ENCODE assay signal across 12 cellular contexts in genomic region chr20:44734938-44735337, GRCh38. TPM values are rescaled to one million over a fixed set of nuclear protein-coding genes. Genes with fewer than 3 reads are reported as not detected.
DNase-seq lines count a peak whose midpoint lies in the region; ATAC-seq and TF ChIP-seq lines count a peak whose summit lies in the region.
"Had no signal": no experiment of that assay in that cellular context is flagged by ENCODE, and none has a peak within 500 bp of the region (broad histone marks: within the 10 kb centered on the region; RNA-seq: fewer than 3 reads in every experiment).

No MANE protein-coding gene starts in this region.

- no peaks in the 10 kb centered on the region for H3K79me2 ChIP-seq in osteoblast (ENCODE audit: insufficient read depth, low read length)

- intact Hi-C loops in stomach (cut with DNase I; ENCODE audit: low total_unique reads), result loop anchor here (5.0 kb wide), 1 partner anchor 48 kb away; no protein-coding TSS in a partner anchor
- intact Hi-C loops in body of pancreas (cut with DNase I), result loop anchor here (10.0 kb wide), 1 partner anchor 50 kb away; no protein-coding TSS in a partner anchor

- no peak overlapping the region for H3K4me3 Mint-ChIP-seq in endothelial cell (ENCODE audit: unreplicated experiment)

- H4K20me1 ChIP-seq in osteoblast (ENCODE audit: insufficient read depth, low read length), result no peaks in the 10 kb centered on the region

- no peaks in the 10 kb centered on the region for H3K4me1 Mint-ChIP-seq in endothelial cell (ENCODE audit: unreplicated experiment)

- no peaks in the 10 kb centered on the region for H3K36me3 Mint-ChIP-seq in endothelial cell (ENCODE audit: low read depth, unreplicated experiment)

- DNase-seq in EH (ENCODE audit: low read depth) (peak; percentile 82), OCI-M1 (lab: John Stamatoyannopoulos, UW) (peak; percentile 5), endothelial cell (ENCODE audit: low spot score) (peak; percentile 32), osteoblast (ENCODE audit: insufficient read length, low spot score, missing footprints) (peak; percentile 79), hippocampal formation (lab: John Stamatoyannopoulos, UW) (no peak), putamen (ENCODE audit: low spot score) (no peak), stomach (no peak), body of pancreas (no peak)
- DNase-seq: activated CD4-positive, alpha-beta T cell treated with anti-CD3 and anti-CD28 coated beads, Interleukin-2, amount 50 U/mL, for 48 hours; NCI-H2029; SHP77 treated with DMSO at 0.1 percent for 48 hours had no signal

- H3K27me3 ChIP-seq in osteoblast (ENCODE audit: insufficient read depth, low read length), result no peaks in the 10 kb centered on the region
- no peaks in the 10 kb centered on the region for H3K27me3 ChIP-seq in stomach
- H3K27me3 ChIP-seq in body of pancreas, result no peaks in the 10 kb centered on the region

- no peaks in the 10 kb centered on the region for H3K9me3 Mint-ChIP-seq in endothelial cell (ENCODE audit: unreplicated experiment)

- H3K27ac ChIP-seq in osteoblast (ENCODE audit: low read depth, low read length), result peak overlapping the region; percentile 89
- peak overlapping the region in 1 of 5 donors; percentile 24 for H3K27ac ChIP-seq in stomach
- H3K27ac ChIP-seq in body of pancreas, result no peak overlapping the region

- TF ChIP-seq POLR2A in stomach (IDR thresholded peaks at IDR 0.05) (no peak), body of pancreas (IDR thresholded peaks at IDR 0.05) (no peak)

- H3K9me3 ChIP-seq in osteoblast (ENCODE audit: low read depth, low read length) (no peaks in the 10 kb centered on the region), stomach (no peaks in the 10 kb centered on the region), body of pancreas (no peaks in the 10 kb centered on the region)

- TF ChIP-seq CTCF in endothelial cell (IDR thresholded peaks at IDR 0.05; ENCODE audit: unreplicated experiment) (peak; percentile 16), osteoblast (IDR thresholded peaks at IDR 0.05; ENCODE audit: extremely low read depth, low read depth, low read length) (peak; percentile 37), stomach (IDR thresholded peaks at IDR 0.05) (no peak), body of pancreas (IDR thresholded peaks at IDR 0.05) (no peak)

- H3K36me3 ChIP-seq in osteoblast (ENCODE audit: insufficient read depth, low read length) (no peaks in the 10 kb centered on the region), stomach (no peaks in the 10 kb centered on the region), body of pancreas (replicated peaks in 1 of 2; ENCODE audit: insufficient read depth in 1 of 2, low read depth in 2 of 2) (no peaks in the 10 kb centered on the region)

- no peak overlapping the region for H2AFZ ChIP-seq in osteoblast (ENCODE audit: low read length)

- no peak for TF ChIP-seq EP300 in stomach (IDR thresholded peaks at IDR 0.05)

- 65 to 78% (median 69%) methylated on average over 3 of the region's 3 CpGs for WGBS in stomach, 5 donors
- 68 to 76% methylated on average over 3 of the region's 3 CpGs for WGBS in body of pancreas, 2 donors

- H3K27ac Mint-ChIP-seq in endothelial cell (ENCODE audit: unreplicated experiment), result no peak overlapping the region

- ATAC-seq in body of pancreas, result no peak

- peaks cover 11% of the 10 kb centered on the region for H3K27me3 Mint-ChIP-seq in endothelial cell (ENCODE audit: unreplicated experiment)

- H3K4me3 ChIP-seq in osteoblast (ENCODE audit: insufficient read depth, low read length), result peak overlapping the region; percentile 34
- no peak overlapping the region for H3K4me3 ChIP-seq in stomach
- no peak overlapping the region for H3K4me3 ChIP-seq in body of pancreas

- peak overlapping the region; percentile 61 for H3K4me2 ChIP-seq in osteoblast (ENCODE audit: insufficient read depth, low read length)

- peaks cover 45% of the 10 kb centered on the region for H3K4me1 ChIP-seq in osteoblast (ENCODE audit: insufficient read depth, low read length)
- peaks cover 6 to 41% (median 30%) of the 10 kb centered on the region in 4 donors for H3K4me1 ChIP-seq in stomach
- H3K4me1 ChIP-seq in body of pancreas, result no peaks in the 10 kb centered on the region

RNA-seq across cellular contexts. Expression of gene KCNK15, which starts 10.7 kb away (rescaled TPM):
- total RNA-seq in endothelial cell (ENCODE audit: unreplicated experiment) (not detected), osteoblast (81.3 and 121 TPM in 2 replicates), stomach (1 to 10 TPM in 3 of 5 donors, not detected in 2; 1.5 to 7.7 (median 4.5) TPM), body of pancreas (1 to 10 TPM; 1.8 to 3.3 TPM)
- polyA plus RNA-seq in stomach, result 1 to 10 TPM in 1 of 3 donors, under 1 TPM in 2; 0.46 to 2.6 (median 0.78) TPM
- total RNA-seq: pulmonary artery endothelial cell had no signal

RNA-seq across cellular contexts. Expression of gene CCN5, which starts 19.8 kb away (rescaled TPM):
- total RNA-seq in endothelial cell (ENCODE audit: unreplicated experiment) (not detected), osteoblast (520 and 687 TPM in 2 replicates), stomach (100 to 1,000 TPM in 1 of 5 donors, 10 to 100 TPM in 1, not detected in 3; 19.9 to 193 TPM), body of pancreas (10 to 100 TPM in 1 of 2 donors, 1 to 10 TPM in 1; 7.9 to 18.2 TPM)
- polyA plus RNA-seq in stomach, result 1 to 10 TPM; 2.5 to 8.2 (median 3.4) TPM
- total RNA-seq: pulmonary artery endothelial cell had no signal

Comparison
In these comparisons a context has a peak if more than half of its experiments do, and no peak if none do; other contexts are left out.
1. DNase-seq: peak in EH (single experiment), OCI-M1 (single experiment), endothelial cell (single experiment) and osteoblast (single experiment); none in hippocampal formation (0 of 2), putamen (single experiment), stomach (single experiment) and body of pancreas (0 of 4).
2. CTCF ChIP-seq: peak in endothelial cell (single experiment) and osteoblast (single experiment); none in stomach (0 of 7) and body of pancreas (0 of 7).